ENCODE assay signal across 28 cellular contexts in the genomic region with DNA sequence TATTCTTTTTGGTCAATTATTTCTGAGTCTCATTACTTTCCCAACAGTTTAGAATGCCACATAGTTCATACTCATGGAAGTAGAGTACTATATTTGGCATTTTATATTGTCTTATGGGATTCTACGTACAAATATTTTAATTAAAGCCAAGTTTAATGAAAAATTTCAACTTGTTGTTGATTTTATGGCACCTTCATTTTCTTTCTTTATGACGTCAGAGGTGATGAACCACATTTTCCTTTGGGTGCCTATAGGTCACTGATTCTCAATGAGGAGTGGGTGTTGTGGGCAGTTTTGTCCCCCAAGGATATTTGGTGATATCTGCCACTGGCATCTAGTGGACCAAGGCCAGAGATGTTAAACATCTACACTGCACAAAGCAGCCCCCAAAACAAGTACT.
DNase-seq lines count a peak whose midpoint lies in the region; ATAC-seq, FAIRE-seq and TF ChIP-seq lines count a peak whose summit lies in the region.
"Had no signal": no experiment of that assay in that cellular context is flagged by ENCODE, and none has a peak within 500 bp of the region (broad histone marks: within the 10 kb centered on the region; RNA-seq: fewer than 3 reads in every experiment).

No MANE protein-coding gene starts in this region.

- H2AFZ ChIP-seq in HepG2 (ENCODE audit: low read length), result no peak overlapping the region

- no peak for TF ChIP-seq EP300 in HepG2 (IDR thresholded peaks at IDR 0.05; ENCODE audit: low read depth in 2 of 2, low read length in 2 of 2)
- no peak for TF ChIP-seq EP300 in HepG2 (CRISPR knock-in tag; IDR thresholded peaks at IDR 0.05; ENCODE audit: borderline replicate concordance)

- no peak for FAIRE-seq in HepG2 (lab: Jason Lieb, UNC)
- FAIRE-seq: A204.1, A549, D721Med had no signal

- H3K36me3 ChIP-seq in HepG2 (replicated peaks in 1 of 2; ENCODE audit: control insufficient read depth in 1 of 2, insufficient read depth in 2 of 2, low read length in 2 of 2) (no peaks in the 10 kb centered on the region), right lobe of liver (no peaks in the 10 kb centered on the region)
- H3K36me3 ChIP-seq: BE2C; BLaER1; BLaER1 treated with 17β-estradiol and CSF1 and Interleukin-3, amounts not matched to agents 10 nM and 100 nM had no signal

- DNase-seq in HepG2 (ENCODE audit: low spot score) (no peak), right lobe of liver (no peak)
- DNase-seq: 8988T; ACHN; AML-193; BE2C; C1 segment of cervical spinal cord; Caco-2; Calu3; CD4-positive, alpha-beta memory T cell; CD4-positive, alpha-beta T cell; CD4-positive, CD25-positive, alpha-beta regulatory T cell; CD8-positive, alpha-beta memory T cell; CD8-positive, alpha-beta T cell; COR-L47; DMS153; DMS53; DMS79; DMS79 treated with DMSO at 0.1 percent for 48 hours; DND-41; EL had no signal

- POLR2A ChIA-PET in HepG2 (lab: Yijun Ruan, JAX), result no interaction called here

- intact Hi-C loops in HepG2 (cut with micrococcal nuclease; ENCODE audit: unreplicated experiment), result no loop called here
- intact Hi-C loops in right lobe of liver (cut with DNase I), result no loop called here

- no peak overlapping the region for H3K4me3 ChIP-seq in HepG2 (replicated peaks in 1 of 3; ENCODE audit: insufficient read depth in 1 of 3, low read depth in 2 of 3, low read length in 3 of 3)
- H3K4me3 ChIP-seq in right lobe of liver, result no peak overlapping the region
- H3K4me3 ChIP-seq: A549; BLaER1; BLaER1 treated with 17β-estradiol and CSF1 and Interleukin-3, amounts not matched to agents 10 nM and 100 nM had no signal

- WGBS in HepG2 (ENCODE audit: low lambda C conversion rate), result 1% methylated on average over 2 of the region's 2 CpGs
- 48% methylated on average over 2 of the region's 2 CpGs for WGBS in right lobe of liver (ENCODE audit: insufficient coverage, low coverage, low lambda C conversion rate, missing lambda C conversion rate)

- CTCF ChIA-PET in HepG2 (lab: Yijun Ruan, JAX; ENCODE audit: low intra/inter-chr PET ratio, low total read pairs), result no interaction called here

- H3K27ac ChIP-seq in HepG2 (ENCODE audit: extremely low read length, insufficient read depth, low read length) (no peak overlapping the region), right lobe of liver (no peak overlapping the region)
- H3K27ac ChIP-seq: 22Rv1; A549; BLaER1; BLaER1 treated with 17β-estradiol and CSF1 and Interleukin-3, amounts not matched to agents 10 nM and 100 nM; C4-2B had no signal

- BruUV-seq in HepG2 (replicated peaks; lab: Mats Ljungman, UMichigan), result no TSS peak

- no peak for TF ChIP-seq POLR2A in HepG2 (IDR thresholded peaks at IDR 0.05; ENCODE audit: insufficient read depth in 1 of 2, low read depth in 2 of 2, low read length in 2 of 2)
- no peak for TF ChIP-seq POLR2A in right lobe of liver (IDR thresholded peaks at IDR 0.05)

- no peaks in the 10 kb centered on the region for H4K20me1 ChIP-seq in HepG2 (ENCODE audit: insufficient read depth, low read length)
- H4K20me1 ChIP-seq: BLaER1; BLaER1 treated with 17β-estradiol and CSF1 and Interleukin-3, amounts not matched to agents 10 nM and 100 nM had no signal

- in situ Hi-C loops in HepG2 (cut with HindIII; ENCODE audit: extremely low pct_ligation_motif_present, low pct_unique_long_range_greater_than_20kb), result no loop called here

- TF ChIP-seq RAD21 in HepG2 (CRISPR knock-in tag; IDR thresholded peaks at IDR 0.05), result no peak

- no peak overlapping the region for H3K9ac ChIP-seq in HepG2 (ENCODE audit: insufficient read depth, low read depth, low read length)
- H3K9ac ChIP-seq: BLaER1; BLaER1 treated with 17β-estradiol and CSF1 and Interleukin-3, amounts not matched to agents 10 nM and 100 nM had no signal

- H3K4me1 ChIP-seq in HepG2 (ENCODE audit: insufficient read depth, low read length) (no peaks in the 10 kb centered on the region), right lobe of liver (no peaks in the 10 kb centered on the region)
- H3K4me1 ChIP-seq: A549; BLaER1; BLaER1 treated with 17β-estradiol and CSF1 and Interleukin-3, amounts not matched to agents 10 nM and 100 nM; Caco-2 had no signal

- TF ChIP-seq CTCF in HepG2 (CRISPR knock-in tag; IDR thresholded peaks at IDR 0.05), result no peak
- TF ChIP-seq CTCF in right lobe of liver (IDR thresholded peaks at IDR 0.05), result no peak

- H3K9me3 ChIP-seq in HepG2 (ENCODE audit: low read length), result peaks cover 59% of the 10 kb centered on the region
- H3K9me3 ChIP-seq in right lobe of liver, result no peaks in the 10 kb centered on the region
- H3K9me3 ChIP-seq: A549; BE2C; BLaER1; BLaER1 treated with 17β-estradiol and CSF1 and Interleukin-3, amounts not matched to agents 10 nM and 100 nM; Caco-2 had no signal

- H3K4me2 ChIP-seq in HepG2 (ENCODE audit: low read depth, low read length), result no peak overlapping the region
- H3K4me2 ChIP-seq: A549; BLaER1; BLaER1 treated with 17β-estradiol and CSF1 and Interleukin-3, amounts not matched to agents 10 nM and 100 nM had no signal

- H3K27me3 ChIP-seq in HepG2 (ENCODE audit: control insufficient read depth in 1 of 2, insufficient read depth in 2 of 2, low read length in 2 of 2) (no peaks in the 10 kb centered on the region), right lobe of liver (no peaks in the 10 kb centered on the region)
- H3K27me3 ChIP-seq: BE2C; BLaER1; BLaER1 treated with 17β-estradiol and CSF1 and Interleukin-3, amounts not matched to agents 10 nM and 100 nM had no signal

- H3K79me2 ChIP-seq in HepG2 (ENCODE audit: insufficient read depth, low read length), result no peaks in the 10 kb centered on the region

- ATAC-seq in HepG2, result no peak
- no peak for ATAC-seq in right lobe of liver
- ATAC-seq: A549; CD8-positive, alpha-beta T cell had no signal

TF ChIP-seq in HepG2, 621 proteins besides CTCF, POLR2A, EP300 and RAD21:
- peak; percentile 86 for TF ChIP-seq ATF7 (IDR thresholded peaks at IDR 0.05)
- no peak for TF ChIP-seq ATF7 (CRISPR knock-in tag; IDR thresholded peaks at IDR 0.05)
- no peak for TF ChIP-seq ERF (CRISPR knock-in tag; IDR thresholded peaks at IDR 0.05)
- TF ChIP-seq MEIS2 (CRISPR knock-in tag; IDR thresholded peaks at IDR 0.05), result no peak
- no peak for TF ChIP-seq ZNF776 (CRISPR knock-in tag; IDR thresholded peaks at IDR 0.05)
- TF ChIP-seq CREB1 (IDR thresholded peaks at IDR 0.05), result peak; percentile 93
- TF ChIP-seq CREB1 (CRISPR knock-in tag; IDR thresholded peaks at IDR 0.05), result no peak
